ENCODE assay signal across 8 cellular contexts in the genomic region with DNA sequence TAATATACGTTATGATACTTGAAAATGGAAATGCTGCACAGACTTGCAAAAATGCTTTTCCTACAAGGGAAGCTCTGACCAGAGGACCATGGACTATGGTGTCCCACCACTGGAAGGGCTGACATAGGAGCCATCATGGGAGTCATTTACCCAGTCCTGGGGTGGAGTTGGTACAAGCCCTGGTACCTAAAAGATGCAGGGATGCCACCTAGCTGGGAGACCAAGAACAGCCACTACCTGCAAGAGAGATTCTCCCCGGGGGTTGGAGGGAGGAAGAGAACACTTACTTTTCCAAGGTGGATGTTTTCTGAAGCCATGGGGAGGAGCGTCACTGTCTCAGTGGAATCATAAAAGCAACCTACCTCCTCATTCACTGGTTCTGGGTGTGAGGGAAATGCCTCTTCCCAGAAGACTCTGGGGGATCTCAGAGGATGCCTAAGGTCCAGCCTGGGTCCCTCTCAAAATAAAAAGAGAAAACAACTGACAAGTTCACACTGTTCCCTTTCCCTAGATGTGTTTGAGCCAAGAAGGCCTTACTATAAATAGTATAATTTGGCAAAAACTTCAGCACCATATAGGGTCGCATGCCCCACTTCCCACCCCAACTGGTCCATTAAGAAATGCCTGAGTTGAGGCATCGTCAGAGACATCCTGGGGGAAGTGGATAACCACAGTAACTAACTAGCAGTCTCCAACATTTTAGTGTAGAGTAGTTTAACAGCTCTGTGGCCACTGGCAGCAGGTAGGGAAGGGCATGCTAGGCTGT. TPM values are rescaled to one million over a fixed set of nuclear protein-coding genes. Genes with fewer than 3 reads are reported as not detected.
A peak's percentile ranks its signal among the peaks of the same experiment; 100 is the strongest.
DNase-seq lines count a peak whose midpoint lies in the region; ATAC-seq and TF ChIP-seq lines count a peak whose summit lies in the region.

No MANE protein-coding gene starts in this region.

- no peak overlapping the region for H3K56ac ChIP-seq in mesendoderm (ENCODE audit: low read length)

- no peaks in the 10 kb centered on the region for H3F3A ChIP-seq in Loucy (ENCODE audit: low read depth)

- H3K9me3 ChIP-seq in Loucy (ENCODE audit: insufficient read depth, low read depth, low read length), result no peaks in the 10 kb centered on the region

- H3K79me2 ChIP-seq in Loucy (ENCODE audit: insufficient read depth, low read length), result no peaks in the 10 kb centered on the region
- no peaks in the 10 kb centered on the region for H3K79me2 ChIP-seq in mesendoderm (ENCODE audit: control insufficient read depth, insufficient read depth, low read length)

- H3K4me3 ChIP-seq in Loucy (ENCODE audit: low read length, poor library complexity, severe bottlenecking), result no peak overlapping the region
- no peak overlapping the region for H3K4me3 ChIP-seq in cardiac fibroblast (replicated peaks in 1 of 2; ENCODE audit: low read depth in 2 of 2, low read length in 2 of 2)
- H3K4me3 ChIP-seq in mesendoderm (ENCODE audit: low read length), result no peak overlapping the region

- H3K79me1 ChIP-seq in mesendoderm (ENCODE audit: low read length), result no peaks in the 10 kb centered on the region

- no peak overlapping the region for H3K18ac ChIP-seq in mesendoderm (ENCODE audit: low read length)

- H3K27me3 ChIP-seq in Loucy (ENCODE audit: insufficient read depth, low read length, poor library complexity, severe bottlenecking), result no peaks in the 10 kb centered on the region
- no peaks in the 10 kb centered on the region for H3K27me3 ChIP-seq in mesendoderm (ENCODE audit: insufficient read depth, low read length, poor library complexity)

- H3K36me3 ChIP-seq in Loucy (ENCODE audit: insufficient read depth, low read length) (no peaks in the 10 kb centered on the region), mesendoderm (ENCODE audit: control insufficient read depth, insufficient read depth, low read length) (no peaks in the 10 kb centered on the region)

- TF ChIP-seq CTCF in GM10266 (IDR thresholded peaks at IDR 0.05; ENCODE audit: control insufficient read depth, insufficient read depth, low read depth, missing control alignments) (peak; percentile 54), Loucy (conservative IDR thresholded peaks at IDR 0.05; ENCODE audit: low read length) (peak; percentile 58), cardiac fibroblast (IDR thresholded peaks at IDR 0.05; ENCODE audit: low read depth, low read length) (peak; percentile 19)

- no peak overlapping the region for H3K23ac ChIP-seq in mesendoderm (ENCODE audit: low read length)

- H2BK5ac ChIP-seq in mesendoderm (ENCODE audit: low read length), result no peak overlapping the region

- H4K20me1 ChIP-seq in Loucy (ENCODE audit: insufficient read depth, low read length, poor library complexity, severe bottlenecking), result no peaks in the 10 kb centered on the region

- no peak overlapping the region for H3K9ac ChIP-seq in Loucy (ENCODE audit: low read depth, low read length, poor library complexity, severe bottlenecking)
- H3K9ac ChIP-seq in mesendoderm (ENCODE audit: low read length), result no peak overlapping the region

- DNase-seq in GM10266 (ENCODE audit: extremely low spot score) (peak; percentile 47), cardiac fibroblast (ENCODE audit: low read depth in 2 of 2) (peak in 1 of 2 donors; percentile 9), mesendoderm (peak; percentile 27)
- no peak for DNase-seq in stimulated activated CD4-positive, alpha-beta T cell treated with anti-CD3 and anti-CD28 coated beads, Interleukin-4, amount 100 ng/mL, for 1 hour

- H3K27ac ChIP-seq in mesendoderm (ENCODE audit: low read depth, low read length), result no peak overlapping the region

- H4K5ac ChIP-seq in mesendoderm (ENCODE audit: low read length), result no peak overlapping the region

- no peak overlapping the region for H4K8ac ChIP-seq in mesendoderm (ENCODE audit: low read depth, low read length)

- H3K4me2 ChIP-seq in Loucy (ENCODE audit: low read depth, low read length, poor library complexity, severe bottlenecking) (no peak overlapping the region), mesendoderm (ENCODE audit: low read length) (no peak overlapping the region)

- H3K4me1 ChIP-seq in Loucy (ENCODE audit: insufficient read depth, low read length, poor library complexity, severe bottlenecking) (no peaks in the 10 kb centered on the region), mesendoderm (ENCODE audit: control insufficient read depth, low read depth, low read length) (no peaks in the 10 kb centered on the region)

- ATAC-seq in HG02798 (IDR thresholded peaks at IDR 0.05; ENCODE audit: poor library complexity, unreplicated experiment) (no peak), HG02970 (IDR thresholded peaks at IDR 0.05; ENCODE audit: low FRiP score, unreplicated experiment) (no peak), GM18517 (IDR thresholded peaks at IDR 0.05; ENCODE audit: unreplicated experiment) (no peak)

- H3K4ac ChIP-seq in mesendoderm (ENCODE audit: low read depth, low read length), result no peak overlapping the region

- no CpG with 5 or more reads among the region's 5 CpGs for WGBS in mesendoderm (ENCODE audit: extremely low coverage, insufficient coverage, low lambda C conversion rate)

- H2BK15ac ChIP-seq in mesendoderm (replicated peaks; ENCODE audit: low read depth), result no peak overlapping the region

- H2AFZ ChIP-seq in Loucy (ENCODE audit: low read length), result no peak overlapping the region

- no peak overlapping the region for H2BK120ac ChIP-seq in mesendoderm (ENCODE audit: low read depth, low read length)

- no peak overlapping the region for H2AK5ac ChIP-seq in mesendoderm (ENCODE audit: low read length)

- no peaks in the 10 kb centered on the region for H3K9me2 ChIP-seq in Loucy (replicated peaks; ENCODE audit: low read depth, low read length)

RNA-seq across cellular contexts. Expression of a gene that starts 39.9 kb away (rescaled TPM):
- polyA plus RNA-seq in mesendoderm (2013, experiment 1 of 2), result 0.69 TPM
- 0.77 TPM for polyA plus RNA-seq in mesendoderm (2013, experiment 2 of 2)
